29 cellular contexts compared by ENCODE assay signal in the genomic region with DNA sequence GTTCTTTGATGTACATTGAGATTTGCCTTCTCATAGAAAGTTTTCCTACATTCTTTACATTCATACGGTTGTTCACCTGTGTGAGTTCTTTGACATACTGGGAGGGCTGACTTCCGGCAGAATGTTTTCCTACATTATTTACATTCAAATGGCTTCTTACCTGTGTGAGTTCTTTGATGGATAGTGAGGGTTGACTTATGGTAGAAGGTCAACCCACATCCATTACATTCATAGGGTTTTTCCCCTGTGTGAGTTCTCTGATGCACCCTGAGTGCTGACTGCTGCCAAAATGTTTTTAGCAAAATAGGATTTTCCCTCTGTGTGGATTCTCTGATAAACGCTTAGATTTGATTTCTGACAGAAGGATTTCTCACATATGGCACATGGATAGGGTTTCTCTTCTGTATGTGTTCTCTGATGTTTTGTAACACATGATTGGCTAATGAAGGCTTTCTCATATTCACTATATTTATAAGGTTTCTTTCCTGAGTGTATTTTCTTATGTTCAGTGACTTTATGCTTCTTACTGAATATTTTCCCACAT.
"Had no signal": no experiment of that assay in that cellular context is flagged by ENCODE, and none has a peak within 500 bp of the region (broad histone marks: within the 10 kb centered on the region; RNA-seq: fewer than 3 reads in every experiment).

No MANE protein-coding gene starts in this region.

- H3K36me3 Mint-ChIP-seq: neural progenitor cell; stimulated activated effector memory CD8-positive, alpha-beta T cell treated with anti-CD3 and anti-CD28 coated beads, Interleukin-12 subunit alpha, Interleukin-12 subunit beta, amount 100 ng/mL, for 72 hours had no signal

- H3K79me2 ChIP-seq: parathyroid adenoma had no signal

- H3K27me3 Mint-ChIP-seq: progenitor cell of endocrine pancreas; stimulated activated naive CD8-positive, alpha-beta T cell treated with anti-CD3 and anti-CD28 coated beads, Interleukin-15, amount 100 ng/mL, for 72 hours had no signal

- H3K27me3 ChIP-seq: neural progenitor cell, ovary, right lobe of liver, sigmoid colon, suprapubic skin, testis, tibial artery, transverse colon, upper lobe of left lung, vagina had no signal

- H3K9me3 ChIP-seq: ovary, testis, vagina had no signal

- H3K27ac Mint-ChIP-seq: naive thymus-derived CD8-positive, alpha-beta T cell; nephron; neural progenitor cell; progenitor cell of endocrine pancreas; stimulated activated effector memory CD8-positive, alpha-beta T cell treated with anti-CD3 and anti-CD28 coated beads, Interleukin-12 subunit alpha, Interleukin-12 subunit beta, amount 100 ng/mL, for 72 hours; stimulated activated naive CD8-positive, alpha-beta T cell treated with anti-CD3 and anti-CD28 coated beads, Interleukin-15, amount 100 ng/mL, for 72 hours had no signal

- H3K9ac ChIP-seq: neural progenitor cell, parathyroid adenoma had no signal

- FAIRE-seq: small intestine, urothelium cell line had no signal

- H3K36me3 ChIP-seq: neural progenitor cell, ovary, right lobe of liver, sigmoid colon, suprapubic skin, tibial artery, transverse colon, upper lobe of left lung, vagina had no signal

- H3K27ac ChIP-seq: neural progenitor cell, ovary, parathyroid adenoma, psoas muscle, right lobe of liver, sigmoid colon, suprapubic skin, testis, tibial artery, transverse colon, upper lobe of left lung, vagina had no signal

- H3K4me3 Mint-ChIP-seq: naive thymus-derived CD8-positive, alpha-beta T cell; nephron; neural progenitor cell; stimulated activated effector memory CD8-positive, alpha-beta T cell treated with anti-CD3 and anti-CD28 coated beads, Interleukin-12 subunit alpha, Interleukin-12 subunit beta, amount 100 ng/mL, for 72 hours; stimulated activated naive CD8-positive, alpha-beta T cell treated with anti-CD3 and anti-CD28 coated beads, Interleukin-15, amount 100 ng/mL, for 72 hours had no signal

- DNase-seq: naive thymus-derived CD8-positive, alpha-beta T cell; occipital lobe; ovary; posterior cingulate gyrus; psoas muscle; right cardiac atrium; right lobe of liver; sigmoid colon; small intestine; stimulated activated CD4-positive, alpha-beta T cell treated with anti-CD3 and anti-CD28 coated beads, Interleukin-15, amount 100 ng/mL, for 24 hours; stimulated activated CD4-positive, alpha-beta T cell treated with anti-CD3 and anti-CD28 coated beads, Interleukin-2, amount 100 ng/mL, for 24 hours; stimulated activated CD4-positive, alpha-beta T cell treated with anti-CD3 and anti-CD28 coated beads, Interleukin-2, amount 100 ng/mL, for 48 hours; stimulated activated CD4-positive, alpha-beta T cell treated with anti-CD3 and anti-CD28 coated beads, Interleukin-4, amount 100 ng/mL, for 24 hours; stimulated activated naive CD4-positive, alpha-beta T cell; stimulated activated naive CD8-positive, alpha-beta T cell treated with anti-CD3 and anti-CD28 coated beads, Interleukin-15, amount 100 ng/mL, for 72 hours; stimulated activated naive CD8-positive, alpha-beta T cell treated with anti-CD3 and anti-CD28 coated beads, Interleukin-15, Interleukin-2, amounts not matched to agents 100 U/mL and 50 U/mL, for 24 hours; substantia nigra; testis; tibial artery; transverse colon; upper lobe of left lung had no signal

- ATAC-seq: naive thymus-derived CD8-positive, alpha-beta T cell; psoas muscle; right cardiac atrium; right lobe of liver; stimulated activated effector memory CD8-positive, alpha-beta T cell treated with anti-CD3 and anti-CD28 coated beads, Interleukin-12 subunit alpha, Interleukin-12 subunit beta, amount 100 ng/mL, for 72 hours; stimulated activated naive CD8-positive, alpha-beta T cell treated with anti-CD3 and anti-CD28 coated beads, Interleukin-15, amount 100 ng/mL, for 72 hours; stimulated activated naive CD8-positive, alpha-beta T cell treated with anti-CD3 and anti-CD28 coated beads, Interleukin-15, Interleukin-2, amounts not matched to agents 100 U/mL and 50 U/mL, for 24 hours had no signal

- H2AFZ ChIP-seq: neural progenitor cell, parathyroid adenoma had no signal

- H3K4me2 ChIP-seq: neural progenitor cell had no signal

- H3K4me1 ChIP-seq: neural progenitor cell, parathyroid adenoma, psoas muscle, right lobe of liver, sigmoid colon, suprapubic skin, testis, tibial artery, transverse colon, upper lobe of left lung, vagina had no signal

- H3K4me1 Mint-ChIP-seq: naive thymus-derived CD8-positive, alpha-beta T cell; nephron; neural progenitor cell; stimulated activated effector memory CD8-positive, alpha-beta T cell treated with anti-CD3 and anti-CD28 coated beads, Interleukin-12 subunit alpha, Interleukin-12 subunit beta, amount 100 ng/mL, for 72 hours; stimulated activated naive CD8-positive, alpha-beta T cell treated with anti-CD3 and anti-CD28 coated beads, Interleukin-15, amount 100 ng/mL, for 72 hours had no signal

- H3K4me3 ChIP-seq: neural progenitor cell, ovary, psoas muscle, right lobe of liver, sigmoid colon, suprapubic skin, testis, tibial artery, transverse colon, upper lobe of left lung, vagina had no signal
